21 cellular contexts compared by ENCODE assay signal in genomic region chr3:139227827-139228226, GRCh38.
"Had no signal": no experiment of that assay in that cellular context is flagged by ENCODE, and none has a peak within 500 bp of the region (broad histone marks: within the 10 kb centered on the region; RNA-seq: fewer than 3 reads in every experiment).

No MANE protein-coding gene starts in this region.

- H3K9me3 ChIP-seq: esophagus squamous epithelium, gastroesophageal sphincter, left ventricle myocardium inferior, lower lobe of right lung, mucosa of descending colon, psoas muscle, sigmoid colon, thoracic aorta, transverse colon had no signal

- H3K4me3 ChIP-seq: esophagus squamous epithelium, gastroesophageal sphincter, left ventricle myocardium inferior, lower lobe of right lung, mucosa of descending colon, psoas muscle, sigmoid colon, skin epidermis, thoracic aorta, transverse colon had no signal

- FAIRE-seq: urothelium cell line had no signal

- DNase-seq: effector memory CD8-positive, alpha-beta T cell; esophagus squamous epithelium; glutamatergic neuron; islet precursor cell; lower lobe of right lung; mesenchymal stem cell; mucosa of descending colon; natural killer cell; psoas muscle; sigmoid colon; stimulated activated CD4-positive, alpha-beta T cell treated with anti-CD3 and anti-CD28 coated beads, Interleukin-2, amount 100 ng/mL, for 24 hours; stimulated activated CD4-positive, alpha-beta T cell treated with anti-CD3 and anti-CD28 coated beads, Interleukin-4, amount 100 ng/mL, for 4 hours; stimulated activated naive B cell treated with anti-CD40 and anti-IgM and Interleukin-4, amounts not matched to agents 10 μg/mL and 1 μg/mL and 100 μg/mL, for 72 hours; stimulated activated naive CD8-positive, alpha-beta T cell treated with anti-CD3 and anti-CD28 coated beads, Interleukin-15, amount 100 ng/mL, for 72 hours; transverse colon had no signal

- ATAC-seq: effector memory CD8-positive, alpha-beta T cell; gastroesophageal sphincter; mucosa of descending colon; natural killer cell; stimulated activated naive B cell treated with anti-CD40 and anti-IgM and Interleukin-4, amounts not matched to agents 10 μg/mL and 1 μg/mL and 100 μg/mL, for 72 hours; stimulated activated naive CD8-positive, alpha-beta T cell treated with anti-CD3 and anti-CD28 coated beads, Interleukin-15, amount 100 ng/mL, for 72 hours had no signal

- H3K4me1 ChIP-seq: lower lobe of right lung, psoas muscle, transverse colon had no signal

- H3K27ac ChIP-seq: epithelial cell of prostate, esophagus squamous epithelium, gastroesophageal sphincter, left ventricle myocardium inferior, lower lobe of right lung, psoas muscle, sigmoid colon, skin epidermis, thoracic aorta, transverse colon had no signal

- H3K27me3 ChIP-seq: esophagus squamous epithelium, gastroesophageal sphincter, sigmoid colon, transverse colon had no signal

- H3K36me3 ChIP-seq: esophagus squamous epithelium, gastroesophageal sphincter, left ventricle myocardium inferior, lower lobe of right lung, sigmoid colon, thoracic aorta, transverse colon had no signal
